8 cellular contexts compared by ENCODE assay signal in the genomic region with DNA sequence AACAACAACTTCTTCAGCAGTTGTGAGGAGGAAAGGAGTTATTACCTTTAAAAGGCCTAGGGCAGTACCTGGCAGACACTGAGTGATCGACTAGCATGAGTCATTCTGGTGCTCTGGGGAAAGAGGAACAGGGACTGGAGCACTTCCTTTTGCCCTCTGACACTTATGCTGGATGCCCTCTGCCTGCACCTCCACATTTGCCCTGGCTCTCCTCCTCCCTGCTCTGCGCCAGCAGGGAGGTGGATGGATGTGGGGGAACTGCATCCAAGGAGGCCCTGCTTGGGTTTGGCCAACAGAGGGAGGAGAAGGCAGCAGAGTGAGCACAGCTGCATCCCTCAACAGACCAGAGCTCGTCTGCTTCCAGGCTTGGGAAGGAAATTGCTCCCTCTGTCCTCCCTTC.
A peak's percentile ranks its signal among the peaks of the same experiment; 100 is the strongest.
DNase-seq lines count a peak whose midpoint lies in the region; FAIRE-seq and TF ChIP-seq lines count a peak whose summit lies in the region.

No MANE protein-coding gene starts in this region.

- H3K4me3 Mint-ChIP-seq in activated T-cell treated with anti-CD3 and anti-CD28 coated beads, Interleukin-2, amount 50 U/mL, for 24 hours, result no peak overlapping the region

- H3K4me1 ChIP-seq in osteoblast (ENCODE audit: insufficient read depth, low read length), result no peaks in the 10 kb centered on the region
- H3K4me1 ChIP-seq in kidney (ENCODE audit: control insufficient read depth in 1 of 2, insufficient read depth in 1 of 2, low read depth in 1 of 2, low read length in 2 of 2), result peaks cover 0 to 6% of the 10 kb centered on the region in 2 donors
- H3K4me1 ChIP-seq in suprapubic skin, result peaks cover 5% of the 10 kb centered on the region

- in situ Hi-C loops in KBM-7 (cut with MboI; ENCODE audit: low pct_unique_long_range_greater_than_20kb, low sequenced_read_pairs), result no loop called here

- H3K36me3 ChIP-seq in bronchial epithelial cell (ENCODE audit: control insufficient read depth, insufficient read depth, low read length) (no peaks in the 10 kb centered on the region), osteoblast (ENCODE audit: insufficient read depth, low read length) (no peaks in the 10 kb centered on the region), kidney (ENCODE audit: control insufficient read depth in 1 of 2, insufficient read depth in 2 of 2, low read length in 2 of 2) (no peaks in the 10 kb centered on the region), suprapubic skin (no peaks in the 10 kb centered on the region)

- no peaks in the 10 kb centered on the region for H3K4me1 Mint-ChIP-seq in activated T-cell treated with anti-CD3 and anti-CD28 coated beads, Interleukin-2, amount 50 U/mL, for 24 hours (ENCODE audit: low read depth)

- no peaks in the 10 kb centered on the region for H4K20me1 ChIP-seq in osteoblast (ENCODE audit: insufficient read depth, low read length)

- no peak for TF ChIP-seq POLR2A in suprapubic skin (IDR thresholded peaks at IDR 0.05)

- H3K27ac Mint-ChIP-seq in activated T-cell treated with anti-CD3 and anti-CD28 coated beads, Interleukin-2, amount 50 U/mL, for 24 hours, result no peak overlapping the region

- no peaks in the 10 kb centered on the region for H3K9me3 Mint-ChIP-seq in activated T-cell treated with anti-CD3 and anti-CD28 coated beads, Interleukin-2, amount 50 U/mL, for 24 hours

- H2AFZ ChIP-seq in osteoblast (ENCODE audit: low read length), result no peak overlapping the region

- FAIRE-seq in bronchial epithelial cell (lab: Jason Lieb, UNC), result no peak
- no peak for FAIRE-seq in kidney (lab: Jason Lieb, UNC)

- no peak overlapping the region for H3K4me3 ChIP-seq in bronchial epithelial cell (ENCODE audit: low read depth, low read length)
- H3K4me3 ChIP-seq in osteoblast (ENCODE audit: insufficient read depth, low read length), result no peak overlapping the region
- H3K4me3 ChIP-seq in kidney (ENCODE audit: low read length in 2 of 2), result no peak overlapping the region
- H3K4me3 ChIP-seq in suprapubic skin, result no peak overlapping the region

- H3K27me3 ChIP-seq in bronchial epithelial cell (ENCODE audit: control insufficient read depth, insufficient read depth, low read length), result peaks cover 2% of the 10 kb centered on the region
- peaks cover 28% of the 10 kb centered on the region for H3K27me3 ChIP-seq in osteoblast (ENCODE audit: insufficient read depth, low read length)
- no peaks in the 10 kb centered on the region for H3K27me3 ChIP-seq in suprapubic skin

- no peak overlapping the region for H3K27ac ChIP-seq in osteoblast (ENCODE audit: low read depth, low read length)
- H3K27ac ChIP-seq in kidney (ENCODE audit: low read depth in 2 of 2, low read length in 2 of 2), result no peak overlapping the region
- H3K27ac ChIP-seq in suprapubic skin, result no peak overlapping the region

- H3K79me2 ChIP-seq in osteoblast (ENCODE audit: insufficient read depth, low read length), result no peaks in the 10 kb centered on the region

- H3K36me3 Mint-ChIP-seq in activated T-cell treated with anti-CD3 and anti-CD28 coated beads, Interleukin-2, amount 50 U/mL, for 24 hours (ENCODE audit: low read depth), result no peaks in the 10 kb centered on the region

- peaks cover 4% of the 10 kb centered on the region for H3K27me3 Mint-ChIP-seq in activated T-cell treated with anti-CD3 and anti-CD28 coated beads, Interleukin-2, amount 50 U/mL, for 24 hours

- WGBS in suprapubic skin, result 59% methylated on average over 2 of the region's 3 CpGs

- intact Hi-C loops in kidney (cut with DNase I), result no loop called here

- no peak overlapping the region for H3K4me2 ChIP-seq in osteoblast (ENCODE audit: insufficient read depth, low read length)

- DNase-seq in GM20000 (ENCODE audit: low spot score), result peak; percentile 44
- peak; percentile 24 for DNase-seq in KBM-7
- peak; percentile 84 for DNase-seq in bronchial epithelial cell (ENCODE audit: low read depth)
- DNase-seq in osteoblast (ENCODE audit: insufficient read length, low spot score, missing footprints), result no peak
- no peak for DNase-seq in activated T-cell treated with anti-CD3 and anti-CD28 coated beads, Interleukin-2, amount 50 U/mL, for 24 hours
- DNase-seq in NCI-H2107 (lab: John Stamatoyannopoulos, UW), result no peak
- DNase-seq in kidney, result no peak
- no peak for DNase-seq in suprapubic skin (ENCODE audit: low spot score in 2 of 2)

- H3K9ac ChIP-seq in kidney (ENCODE audit: low read length in 2 of 2), result no peak overlapping the region

- H3K9me3 ChIP-seq in osteoblast (ENCODE audit: low read depth, low read length) (no peaks in the 10 kb centered on the region), kidney (ENCODE audit: control insufficient read depth in 1 of 2, low read length in 2 of 2) (peaks cover 0 to 6% of the 10 kb centered on the region in 2 donors), suprapubic skin (no peaks in the 10 kb centered on the region)

- no peak for TF ChIP-seq EP300 in suprapubic skin (IDR thresholded peaks at IDR 0.05)

- TF ChIP-seq CTCF in GM20000 (IDR thresholded peaks at IDR 0.05; ENCODE audit: extremely low read depth, missing control alignments) (no peak), bronchial epithelial cell (IDR thresholded peaks at IDR 0.05; ENCODE audit: insufficient read depth, low read length, severe bottlenecking) (no peak), osteoblast (IDR thresholded peaks at IDR 0.05; ENCODE audit: extremely low read depth, low read depth, low read length) (peak; percentile 6), kidney (IDR thresholded peaks at IDR 0.05; ENCODE audit: borderline replicate concordance, extremely low read depth, insufficient read depth) (no peak), suprapubic skin (IDR thresholded peaks at IDR 0.05) (no peak)

Comparison
In these comparisons a context has a peak if more than half of its experiments do, and no peak if none do; other contexts are left out.
1. DNase-seq: peak in GM20000 (single experiment), KBM-7 (single experiment) and bronchial epithelial cell (single experiment); none in osteoblast (single experiment), activated T-cell treated with anti-CD3 and anti-CD28 coated beads, Interleukin-2, amount 50 U/mL, for 24 hours (single experiment), NCI-H2107 (single experiment), kidney (single experiment) and suprapubic skin (0 of 2).